Comparison of ENCODE assay signal across 28 cellular contexts in the genomic region with DNA sequence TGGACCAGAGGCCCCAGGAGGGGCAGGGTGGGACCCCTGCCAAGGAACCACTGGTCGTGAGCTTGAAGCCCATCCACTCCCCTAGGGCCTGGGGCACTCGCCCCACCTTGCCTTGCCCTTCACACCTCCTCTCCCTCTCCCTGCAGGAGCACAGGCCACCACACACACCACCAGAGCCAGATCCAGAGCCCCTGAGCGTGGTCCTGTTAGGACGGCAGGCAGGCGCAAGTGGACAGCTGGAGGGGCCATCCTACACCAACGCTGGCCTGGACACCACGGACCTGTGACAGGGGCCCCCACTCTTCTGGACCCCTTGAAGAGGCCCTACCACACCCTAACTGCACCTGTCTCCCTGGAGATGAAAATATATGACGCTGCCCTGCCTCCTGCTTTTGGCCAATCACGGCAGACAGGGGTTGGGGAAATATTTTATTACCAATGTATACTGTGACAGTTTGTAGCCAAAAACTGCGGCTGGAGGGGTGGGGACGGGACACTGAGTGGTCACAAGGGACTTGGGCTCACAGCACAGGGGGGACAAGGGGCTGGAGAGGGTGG. TPM values are rescaled to one million over a fixed set of nuclear protein-coding genes. Genes with fewer than 3 reads are reported as not detected.
"Had no signal": no experiment of that assay in that cellular context is flagged by ENCODE, and none has a peak within 500 bp of the region (broad histone marks: within the 10 kb centered on the region; RNA-seq: fewer than 3 reads in every experiment).

No MANE protein-coding gene starts in this region.

- H3K4me3 ChIP-seq: breast epithelium, SK-N-MC had no signal

- H3K36me3 ChIP-seq: breast epithelium had no signal

- H3K4me1 ChIP-seq: breast epithelium had no signal

- ATAC-seq: Right ventricle myocardium inferior had no signal

- DNase-seq: activated B cell treated with CpG ODN at 0.5 μM for 24 hours; activated CD4-positive, alpha-beta T cell treated with anti-CD3 and anti-CD28 coated beads for 1 hour; activated CD4-positive, alpha-beta T cell treated with anti-CD3 and anti-CD28 coated beads, Interleukin-2, amount 10 ng/mL, durations not matched to agents 24 days and 14 days; activated CD4-positive, alpha-beta T cell treated with anti-CD3 and anti-CD28 coated beads, Interleukin-2, amount 50 U/mL, for 48 hours; activated CD8-positive, alpha-beta memory T cell treated with anti-CD3 and anti-CD28 coated beads for 24 hours; activated gamma-delta T cell treated with Interleukin-2 at 50 U/mL for 16 hours; activated T-cell treated with anti-CD3 and anti-CD28 coated beads, Interleukin-2, amount 50 U/mL, for 48 hours; aorta; caudate nucleus; KG1; NCI-H1092; NCI-H1417; NCI-H2029 treated with DMSO at 0.1 percent for 48 hours; NCI-H345; NCI-H510A; NCI-H526 treated with DMSO at 0.1 percent for 48 hours; NCI-H82; T-helper 1 cell; T-helper 9 cell had no signal

- H3K4me1 Mint-ChIP-seq: activated naive CD4-positive, alpha-beta T cell treated with anti-CD3 and anti-CD28 coated beads, Interleukin-2, amount 50 U/mL, for 24 hours had no signal

- H3K36me3 Mint-ChIP-seq: activated naive CD4-positive, alpha-beta T cell treated with anti-CD3 and anti-CD28 coated beads, Interleukin-2, amount 50 U/mL, for 24 hours had no signal

- H3K27ac Mint-ChIP-seq: activated B cell treated with CpG ODN at 0.5 μM for 24 hours; activated naive CD4-positive, alpha-beta T cell treated with anti-CD3 and anti-CD28 coated beads, Interleukin-2, amount 50 U/mL, for 24 hours had no signal

- H3K27ac ChIP-seq: breast epithelium, SK-N-MC had no signal

- H3K27me3 Mint-ChIP-seq: activated naive CD4-positive, alpha-beta T cell treated with anti-CD3 and anti-CD28 coated beads, Interleukin-2, amount 50 U/mL, for 24 hours had no signal

- H3K9me3 Mint-ChIP-seq: activated B cell treated with CpG ODN at 0.5 μM for 24 hours; activated CD4-positive, alpha-beta T cell treated with anti-CD3 and anti-CD28 coated beads, Interleukin-2, amount 10 ng/mL, durations not matched to agents 24 days and 14 days; activated naive CD4-positive, alpha-beta T cell treated with anti-CD3 and anti-CD28 coated beads, Interleukin-2, amount 50 U/mL, for 24 hours; activated T-helper 2 cell treated with anti-CD3 and anti-CD28 coated beads, Interferon-gamma antibody, Interleukin-2, Interleukin-4, amounts not matched to agents 10 μg/mL and 5 μg/mL and 100 μg/mL, durations not matched to agents 14 hours and 24 hours and 36 hours had no signal

- H3K9me3 ChIP-seq: breast epithelium had no signal

RNA-seq across cellular contexts. Expression of gene SNCB, which starts 34.9 kb away (rescaled TPM):
- total RNA-seq: activated B cell treated with CpG ODN at 0.5 μM for 24 hours; activated CD4-positive, alpha-beta T cell treated with anti-CD3 and anti-CD28 coated beads, Interleukin-2, amount 10 ng/mL, durations not matched to agents 24 days and 14 days; activated T-helper 2 cell treated with anti-CD3 and anti-CD28 coated beads, Interferon-gamma antibody, Interleukin-2, Interleukin-4, amounts not matched to agents 10 μg/mL and 5 μg/mL and 100 μg/mL, durations not matched to agents 14 hours and 24 hours and 36 hours; aorta; breast epithelium; M059J; Right ventricle myocardium inferior; RPMI7951 had no signal

RNA-seq across cellular contexts. Expression of gene EIF4E1B, which starts 35.0 kb away (rescaled TPM):
- total RNA-seq: activated B cell treated with CpG ODN at 0.5 μM for 24 hours; activated CD4-positive, alpha-beta T cell treated with anti-CD3 and anti-CD28 coated beads, Interleukin-2, amount 10 ng/mL, durations not matched to agents 24 days and 14 days; activated T-helper 2 cell treated with anti-CD3 and anti-CD28 coated beads, Interferon-gamma antibody, Interleukin-2, Interleukin-4, amounts not matched to agents 10 μg/mL and 5 μg/mL and 100 μg/mL, durations not matched to agents 14 hours and 24 hours and 36 hours; aorta; chondrocyte; LHCN-M2; M059J; Right ventricle myocardium inferior; RPMI7951 had no signal

RNA-seq across cellular contexts. Expression of gene CDHR2, which starts 46.3 kb away (rescaled TPM):
- total RNA-seq: aorta, LHCN-M2, M059J, RPMI7951 had no signal
